Comparison of ENCODE assay signal across 8 cellular contexts in the genomic region with DNA sequence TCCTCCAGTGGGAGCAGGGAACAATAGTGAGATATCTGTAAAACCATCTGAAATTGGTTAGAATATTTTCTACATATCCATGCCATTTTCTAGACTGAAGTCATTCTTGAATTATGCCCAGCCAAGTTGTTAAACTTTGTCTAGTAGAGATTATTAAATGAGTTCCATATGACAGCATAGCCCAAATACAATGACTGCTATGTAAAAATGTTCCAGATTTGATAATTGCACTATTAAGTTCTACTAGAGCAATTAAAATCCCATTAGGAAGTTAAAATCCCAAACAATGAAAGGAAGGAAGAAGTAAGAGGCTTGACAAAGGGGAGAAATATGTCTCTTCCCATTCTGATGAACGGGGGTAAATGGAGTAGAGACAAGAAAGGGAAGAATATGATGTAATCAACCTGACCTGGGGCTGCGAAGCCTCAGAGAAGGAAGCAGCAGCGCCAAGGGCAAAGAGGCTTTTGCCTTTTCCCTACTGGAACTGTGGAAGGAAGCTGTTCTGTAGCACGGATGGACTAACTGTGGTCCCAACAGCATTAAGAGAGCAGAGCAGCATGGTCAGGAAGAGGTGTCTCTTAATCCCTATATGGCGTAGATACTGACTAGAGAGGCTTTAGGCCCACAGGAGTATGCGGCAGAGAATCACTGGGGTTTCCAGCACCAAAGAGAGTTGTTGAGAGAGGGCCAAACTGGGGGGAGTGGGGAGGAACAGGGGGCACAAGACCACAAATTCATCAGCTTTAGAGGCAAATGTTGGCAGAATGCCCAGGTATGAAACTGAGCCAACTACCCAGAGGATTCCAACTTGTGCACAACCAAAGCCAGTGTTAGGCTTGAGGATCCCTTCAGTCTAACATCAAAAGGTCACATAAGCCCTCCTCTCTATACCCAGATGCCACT. TPM values are rescaled to one million over a fixed set of nuclear protein-coding genes. Genes with fewer than 3 reads are reported as not detected.
DNase-seq lines count a peak whose midpoint lies in the region; ATAC-seq and TF ChIP-seq lines count a peak whose summit lies in the region.
"Had no signal": no experiment of that assay in that cellular context is flagged by ENCODE, and none has a peak within 500 bp of the region (broad histone marks: within the 10 kb centered on the region; RNA-seq: fewer than 3 reads in every experiment).

No MANE protein-coding gene starts in this region.

- H3K4me1 Mint-ChIP-seq in stimulated activated naive B cell treated with anti-CD40 and anti-IgM and Interleukin-4, amounts not matched to agents 10 μg/mL and 1 μg/mL and 100 μg/mL, for 72 hours, result peaks cover 0 to 6% of the 10 kb centered on the region in 2 donors

- H3K27me3 ChIP-seq in WERI-Rb-1 (ENCODE audit: insufficient read depth, low read depth, severe bottlenecking), result no peaks in the 10 kb centered on the region
- no peaks in the 10 kb centered on the region for H3K27me3 ChIP-seq in tibial artery

- DNase-seq in M059J (ENCODE audit: low read depth), result peak; percentile 36
- no peak for DNase-seq in WERI-Rb-1
- no peak for DNase-seq in left ventricle myocardium superior
- DNase-seq in tibial artery, result no peak
- DNase-seq in SK-N-DZ (ENCODE audit: low spot score), result no peak
- DNase-seq in cortex of kidney (lab: John Stamatoyannopoulos, UW), result no peak
- no peak for DNase-seq in stimulated activated naive B cell treated with anti-CD40 and anti-IgM and Interleukin-4, amounts not matched to agents 10 μg/mL and 1 μg/mL and 100 μg/mL, for 72 hours

- ATAC-seq in left ventricle myocardium superior, result peak; percentile 78
- ATAC-seq in stimulated activated naive B cell treated with anti-CD40 and anti-IgM and Interleukin-4, amounts not matched to agents 10 μg/mL and 1 μg/mL and 100 μg/mL, for 72 hours (replicated peaks), result no peak

- H3K27me3 Mint-ChIP-seq in stimulated activated naive B cell treated with anti-CD40 and anti-IgM and Interleukin-4, amounts not matched to agents 10 μg/mL and 1 μg/mL and 100 μg/mL, for 72 hours, result no peaks in the 10 kb centered on the region

- intact Hi-C loops in left ventricle myocardium superior (cut with micrococcal nuclease), result no loop called here
- intact Hi-C loops in tibial artery (cut with DNase I; ENCODE audit: low total_unique reads), result no loop called here

- no peak overlapping the region for H3K27ac Mint-ChIP-seq in stimulated activated naive B cell treated with anti-CD40 and anti-IgM and Interleukin-4, amounts not matched to agents 10 μg/mL and 1 μg/mL and 100 μg/mL, for 72 hours
- H3K27ac Mint-ChIP-seq: T-helper 1 cell treated with Interleukin-12 subunit alpha and Interleukin-12 subunit beta and Interleukin-4 antibody, amounts not matched to agents 30 μg/mL and 1 μg/mL, for 36 hours had no signal

- H3K36me3 ChIP-seq in WERI-Rb-1, result no peaks in the 10 kb centered on the region
- no peaks in the 10 kb centered on the region for H3K36me3 ChIP-seq in tibial artery

- TF ChIP-seq CTCF in WERI-Rb-1 (IDR thresholded peaks at IDR 0.05; ENCODE audit: low read depth, low read length) (no peak), tibial artery (IDR thresholded peaks at IDR 0.05) (no peak)

- no peak overlapping the region for H3K4me3 Mint-ChIP-seq in stimulated activated naive B cell treated with anti-CD40 and anti-IgM and Interleukin-4, amounts not matched to agents 10 μg/mL and 1 μg/mL and 100 μg/mL, for 72 hours
- H3K4me3 Mint-ChIP-seq: T-helper 1 cell treated with Interleukin-12 subunit alpha and Interleukin-12 subunit beta and Interleukin-4 antibody, amounts not matched to agents 30 μg/mL and 1 μg/mL, for 36 hours had no signal

- peaks cover 38 to 42% of the 10 kb centered on the region in 2 donors for H3K36me3 Mint-ChIP-seq in stimulated activated naive B cell treated with anti-CD40 and anti-IgM and Interleukin-4, amounts not matched to agents 10 μg/mL and 1 μg/mL and 100 μg/mL, for 72 hours

- H3K4me3 ChIP-seq in WERI-Rb-1 (ENCODE audit: low read depth, low read length) (no peak overlapping the region), tibial artery (no peak overlapping the region)

- no peaks in the 10 kb centered on the region for H3K9me3 Mint-ChIP-seq in stimulated activated naive B cell treated with anti-CD40 and anti-IgM and Interleukin-4, amounts not matched to agents 10 μg/mL and 1 μg/mL and 100 μg/mL, for 72 hours
- H3K9me3 Mint-ChIP-seq: T-helper 1 cell treated with Interleukin-12 subunit alpha and Interleukin-12 subunit beta and Interleukin-4 antibody, amounts not matched to agents 30 μg/mL and 1 μg/mL, for 36 hours had no signal

- no peaks in the 10 kb centered on the region for H3K9me3 ChIP-seq in WERI-Rb-1 (ENCODE audit: severe bottlenecking)
- H3K9me3 ChIP-seq in tibial artery, result no peaks in the 10 kb centered on the region

- peak overlapping the region; percentile 19 for H3K27ac ChIP-seq in WERI-Rb-1
- H3K27ac ChIP-seq in tibial artery, result peak overlapping the region; percentile 37 to 59

- peaks cover 0 to 20% (median 13%) of the 10 kb centered on the region in 4 donors for H3K4me1 ChIP-seq in tibial artery

RNA-seq across cellular contexts. Expression of gene RRP8, which starts 26.7 kb away (rescaled TPM):
- 18.0 and 18.8 TPM in 2 replicates for total RNA-seq in M059J (2014; rRNA removed; shearing (Covaris generic))
- total RNA-seq in left ventricle myocardium superior, result 22.1 TPM
- polyA plus RNA-seq in SK-N-DZ (2014; cell fraction: cytosol; rRNA removed), result 17.5 and 20.0 TPM in 2 replicates
- 34.5 and 36.0 TPM in 2 replicates for polyA plus RNA-seq in SK-N-DZ (2014; cell fraction: nucleus; rRNA removed)

RNA-seq across cellular contexts. Expression of gene ILK, which starts 26.9 kb away (rescaled TPM):
- total RNA-seq in M059J (2014; rRNA removed; shearing (Covaris generic)), result 152 and 201 TPM in 2 replicates
- total RNA-seq in left ventricle myocardium superior, result 210 TPM
- 79.8 and 90.3 TPM in 2 replicates for polyA plus RNA-seq in SK-N-DZ (2014; cell fraction: cytosol; rRNA removed)
- polyA plus RNA-seq in SK-N-DZ (2014; cell fraction: nucleus; rRNA removed), result 74.2 and 89.2 TPM in 2 replicates

RNA-seq across cellular contexts. Expression of gene TAF10, which starts 35.3 kb away (rescaled TPM):
- 108 and 133 TPM in 2 replicates for total RNA-seq in M059J (2014; rRNA removed; shearing (Covaris generic))
- total RNA-seq in left ventricle myocardium superior, result 89.4 TPM
- 27.3 and 34.8 TPM in 2 replicates for polyA plus RNA-seq in SK-N-DZ (2014; cell fraction: cytosol; rRNA removed)
- polyA plus RNA-seq in SK-N-DZ (2014; cell fraction: nucleus; rRNA removed), result 64.6 and 76.8 TPM in 2 replicates

RNA-seq across cellular contexts. Expression of gene TPP1, which starts 42.5 kb away (rescaled TPM):
- total RNA-seq in M059J (2014; rRNA removed; shearing (Covaris generic)), result 57.4 and 94.6 TPM in 2 replicates
- 77.7 TPM for total RNA-seq in left ventricle myocardium superior
- polyA plus RNA-seq in SK-N-DZ (2014; cell fraction: cytosol; rRNA removed), result 4.1 and 6.9 TPM in 2 replicates
- 12.2 and 46.8 TPM in 2 replicates for polyA plus RNA-seq in SK-N-DZ (2014; cell fraction: nucleus; rRNA removed)
